ENCODE assay signal across 8 cellular contexts in genomic region chr6:29632789-29633531, GRCh38. TPM values are rescaled to one million over a fixed set of nuclear protein-coding genes. Genes with fewer than 3 reads are reported as not detected.
DNase-seq lines count a peak whose midpoint lies in the region; TF ChIP-seq lines count a peak whose summit lies in the region.

GABBR1 (minus strand) TSS chr6:29633183; CDS start chr6:29632385, 798 bp downstream.

- H3K27ac ChIP-seq in ascending aorta = peak within 1 kb of the TSS; percentile 79 to 81
- peak within 1 kb of the TSS; percentile 83 to 91 for H3K27ac ChIP-seq in right atrium auricular region

- H3K4me1 ChIP-seq in ascending aorta = peaks cover 8 to 17% of the 10 kb centered on the region in 2 donors
- peaks cover 3 to 27% of the 10 kb centered on the region in 2 donors for H3K4me1 ChIP-seq in right atrium auricular region

- H3K27me3 ChIP-seq in ascending aorta = no peaks in the 10 kb centered on the region
- no peaks in the 10 kb centered on the region for H3K27me3 ChIP-seq in right atrium auricular region

- H3K4me1 Mint-ChIP-seq in HFFc6 (ENCODE audit: low read depth) = peaks cover 50% of the 10 kb centered on the region

- H3K27ac Mint-ChIP-seq in HFFc6 = peak within 1 kb of the TSS; percentile 67

- H3K36me3 Mint-ChIP-seq in HFFc6 (ENCODE audit: low read depth) = no peaks in the 10 kb centered on the region; the same call in 1 of the 2 replicates

- peak within 1 kb of the TSS; percentile 93 for H3K4me3 Mint-ChIP-seq in HFFc6

- peak within 1 kb of the TSS; percentile 77 to 81 for H3K4me3 ChIP-seq in ascending aorta
- H3K4me3 ChIP-seq in right atrium auricular region = peak within 1 kb of the TSS; percentile 86 to 92

- DNase-seq in Daoy (ENCODE audit: low read depth) (peak; percentile 95), HFFc6 (peak; percentile 79), NCI-H1694 (lab: John Stamatoyannopoulos, UW) (peak; percentile 57), T-helper 22 cell (ENCODE audit: low read depth) (peak; percentile 75), ascending aorta (ENCODE audit: low spot score in 2 of 2) (peak; percentile 42 to 94), right atrium auricular region (ENCODE audit: low spot score) (peak; percentile 82), putamen (ENCODE audit: low spot score) (peak; percentile 89), NCI-H2029 treated with DMSO at 0.1 percent for 48 hours (lab: John Stamatoyannopoulos, UW) (no peak)

- H3K9me3 Mint-ChIP-seq in HFFc6 = no peaks in the 10 kb centered on the region

- intact Hi-C loops in ascending aorta (cut with DNase I) = loop anchor here (2.0 to 10.0 kb wide), 3 partner anchors 256 to 582 kb away; partner anchors contain the start of gene TRIM26

- H3K27me3 Mint-ChIP-seq in HFFc6 (ENCODE audit: insufficient read depth) = peaks cover 3% of the 10 kb centered on the region

- no peaks in the 10 kb centered on the region for H3K36me3 ChIP-seq in ascending aorta
- H3K36me3 ChIP-seq in right atrium auricular region = no peaks in the 10 kb centered on the region

- H3K9me3 ChIP-seq in ascending aorta (no peaks in the 10 kb centered on the region), right atrium auricular region (no peaks in the 10 kb centered on the region)

- no peak for TF ChIP-seq CTCF in HFFc6 (IDR thresholded peaks at IDR 0.05)
- no peak for TF ChIP-seq CTCF in ascending aorta (IDR thresholded peaks at IDR 0.05)
- TF ChIP-seq CTCF in right atrium auricular region (IDR thresholded peaks at IDR 0.05) = no peak

RNA-seq across cellular contexts. Expression of gene GABBR1, which starts in this region (rescaled TPM):
- total RNA-seq in Daoy (2014; rRNA removed; shearing (Covaris generic)) = 1.3 and 4.3 TPM in 2 replicates
- 10 to 100 TPM; 13.5 to 17.9 (median 17.4) TPM for total RNA-seq in HFFc6 (2021; fragmentation: NEBNext Ultra II Directional; extraction: Animal tissue kit (Norgen Biotek cat#: 25700))
- total RNA-seq in ascending aorta (166 TPM), right atrium auricular region (10 to 100 TPM; 16.4 to 32.0 TPM)
